Comparison of ENCODE assay signal across 8 cellular contexts in genomic region chr1:247331526-247332214, GRCh38. TPM values are rescaled to one million over a fixed set of nuclear protein-coding genes. Genes with fewer than 3 reads are reported as not detected.
DNase-seq lines count a peak whose midpoint lies in the region; ATAC-seq and TF ChIP-seq lines count a peak whose summit lies in the region.

TSS of gene ZNF496 (minus strand) at chr1:247331867. CDS start at chr1:247329578, 2,289 bp downstream.

- no peaks in the 10 kb centered on the region for H3K27me3 ChIP-seq in colonic mucosa

- H3K4me3 ChIP-seq in colonic mucosa: peak within 1 kb of the TSS; percentile 96

- no peak for TF ChIP-seq CTCF in colonic mucosa (IDR thresholded peaks at IDR 0.05)

- peak within 1 kb of the TSS; percentile 84 to 97 for H3K9ac ChIP-seq in colonic mucosa (ENCODE audit: low read depth in 2 of 2, low read length in 2 of 2)

- H3K4me1 ChIP-seq in colonic mucosa: peaks cover 16% of the 10 kb centered on the region

- DNase-seq in AG20443 (ENCODE audit: low spot score): peak; percentile 92
- peak; percentile 74 for DNase-seq in NCI-H2227 treated with DMSO at 0.1 percent for 48 hours (lab: John Stamatoyannopoulos, UW)
- peak; percentile 28 to 42 for DNase-seq in activated CD4-positive, alpha-beta T cell treated with anti-CD3 and anti-CD28 coated beads for 24 hours (ENCODE audit: low read depth in 2 of 2)
- DNase-seq in colonic mucosa: peak; percentile 70
- DNase-seq in left colon: peak; percentile 77 to 84
- DNase-seq in stimulated activated CD4-positive, alpha-beta T cell treated with anti-CD3 and anti-CD28 coated beads, Interleukin-1b, Interleukin-23, amount 100 ng/mL, for 48 hours: peak; percentile 46

- H3K27ac ChIP-seq in colonic mucosa: peak within 1 kb of the TSS; percentile 91

- H3K36me3 ChIP-seq in colonic mucosa: no peaks in the 10 kb centered on the region

- H3K9me3 ChIP-seq in colonic mucosa: no peaks in the 10 kb centered on the region

- ATAC-seq in GM19023 (IDR thresholded peaks at IDR 0.05; ENCODE audit: unreplicated experiment) (peak; percentile 64), HG03175 (IDR thresholded peaks at IDR 0.05; ENCODE audit: unreplicated experiment) (peak; percentile 61), left colon (peak; percentile 80)

- intact Hi-C loops in colonic mucosa (cut with DNase I): loop anchor here (10.0 kb wide), 1 partner anchor 127 kb away; no protein-coding TSS in a partner anchor
- intact Hi-C loops in left colon (cut with DNase I, micrococcal nuclease): no loop called here

RNA-seq across cellular contexts. Expression of gene ZNF496, which starts in this region (rescaled TPM):
- total RNA-seq in colonic mucosa: 10 to 100 TPM; 11.7 to 15.6 TPM
- total RNA-seq in left colon: 10 to 100 TPM; 11.4 to 14.1 TPM

Comparison
In these comparisons a context has a peak if more than half of its experiments do, and no peak if none do; other contexts are left out.
1. Peak in every context shown above with its lines: DNase-seq, ATAC-seq, H3K4me3 ChIP-seq and H3K27ac ChIP-seq.
2. DNase-seq: peak in every context shown above with its lines; median percentile 92 in AG20443; 80 in left colon; 74 in NCI-H2227 treated with DMSO at 0.1 percent for 48 hours; 70 in colonic mucosa; 46 in stimulated activated CD4-positive, alpha-beta T cell treated with anti-CD3 and anti-CD28 coated beads, Interleukin-1b, Interleukin-23, amount 100 ng/mL, for 48 hours; 35 in activated CD4-positive, alpha-beta T cell treated with anti-CD3 and anti-CD28 coated beads for 24 hours.